19 cellular contexts compared by ENCODE assay signal in genomic region chr21:46220847-46221246, GRCh38.
"Had no signal": no experiment of that assay in that cellular context is flagged by ENCODE, and none has a peak within 500 bp of the region (broad histone marks: within the 10 kb centered on the region; RNA-seq: fewer than 3 reads in every experiment).

No MANE protein-coding gene starts in this region.

- H3K27ac Mint-ChIP-seq: mesothelial cell of epicardium; natural killer cell; stimulated activated naive B cell treated with anti-CD40 and anti-IgM and Interleukin-4, amounts not matched to agents 10 μg/mL and 1 μg/mL and 100 μg/mL, for 72 hours had no signal

- H3K27me3 ChIP-seq: esophagus squamous epithelium, right atrium auricular region, suprapubic skin, tibial artery, upper lobe of right lung, vagina had no signal

- H3K9me3 Mint-ChIP-seq: effector memory CD8-positive, alpha-beta T cell; immature natural killer cell; mesothelial cell of epicardium; natural killer cell had no signal

- H3K4me3 ChIP-seq: esophagus squamous epithelium, lung, right atrium auricular region, smooth muscle cell, suprapubic skin, tibial artery, upper lobe of right lung, vagina had no signal

- H3K4me2 ChIP-seq: smooth muscle cell had no signal

- DNase-seq: central memory CD4-positive, alpha-beta T cell; effector memory CD8-positive, alpha-beta T cell; esophagus squamous epithelium; foreskin fibroblast; immature natural killer cell; left cardiac atrium; left ventricle myocardium superior; natural killer cell; stimulated activated CD4-positive, alpha-beta T cell treated with anti-CD3 and anti-CD28 coated beads, Interleukin-4, amount 100 ng/mL, for 24 hours; stimulated activated naive B cell treated with anti-CD40 and anti-IgM and Interleukin-4, amounts not matched to agents 10 μg/mL and 1 μg/mL and 100 μg/mL, for 72 hours; tibial artery; upper lobe of right lung had no signal

- ATAC-seq: effector memory CD8-positive, alpha-beta T cell; left ventricle myocardium superior; natural killer cell; stimulated activated naive B cell treated with anti-CD40 and anti-IgM and Interleukin-4, amounts not matched to agents 10 μg/mL and 1 μg/mL and 100 μg/mL, for 72 hours had no signal

- H3K27me3 Mint-ChIP-seq: effector memory CD8-positive, alpha-beta T cell; stimulated activated naive B cell treated with anti-CD40 and anti-IgM and Interleukin-4, amounts not matched to agents 10 μg/mL and 1 μg/mL and 100 μg/mL, for 72 hours had no signal

- H3K4me3 Mint-ChIP-seq: effector memory CD8-positive, alpha-beta T cell; immature natural killer cell; mesothelial cell of epicardium; natural killer cell; neural crest cell; stimulated activated naive B cell treated with anti-CD40 and anti-IgM and Interleukin-4, amounts not matched to agents 10 μg/mL and 1 μg/mL and 100 μg/mL, for 72 hours had no signal

- H3K36me3 Mint-ChIP-seq: natural killer cell had no signal

- H3K27ac ChIP-seq: esophagus squamous epithelium, suprapubic skin, tibial artery, upper lobe of right lung, vagina had no signal

- H3K4me1 ChIP-seq: vagina had no signal

- H3K9me3 ChIP-seq: esophagus squamous epithelium, right atrium auricular region, suprapubic skin, tibial artery, upper lobe of right lung, vagina had no signal
